ENCODE assay signal across 8 cellular contexts in the genomic region with DNA sequence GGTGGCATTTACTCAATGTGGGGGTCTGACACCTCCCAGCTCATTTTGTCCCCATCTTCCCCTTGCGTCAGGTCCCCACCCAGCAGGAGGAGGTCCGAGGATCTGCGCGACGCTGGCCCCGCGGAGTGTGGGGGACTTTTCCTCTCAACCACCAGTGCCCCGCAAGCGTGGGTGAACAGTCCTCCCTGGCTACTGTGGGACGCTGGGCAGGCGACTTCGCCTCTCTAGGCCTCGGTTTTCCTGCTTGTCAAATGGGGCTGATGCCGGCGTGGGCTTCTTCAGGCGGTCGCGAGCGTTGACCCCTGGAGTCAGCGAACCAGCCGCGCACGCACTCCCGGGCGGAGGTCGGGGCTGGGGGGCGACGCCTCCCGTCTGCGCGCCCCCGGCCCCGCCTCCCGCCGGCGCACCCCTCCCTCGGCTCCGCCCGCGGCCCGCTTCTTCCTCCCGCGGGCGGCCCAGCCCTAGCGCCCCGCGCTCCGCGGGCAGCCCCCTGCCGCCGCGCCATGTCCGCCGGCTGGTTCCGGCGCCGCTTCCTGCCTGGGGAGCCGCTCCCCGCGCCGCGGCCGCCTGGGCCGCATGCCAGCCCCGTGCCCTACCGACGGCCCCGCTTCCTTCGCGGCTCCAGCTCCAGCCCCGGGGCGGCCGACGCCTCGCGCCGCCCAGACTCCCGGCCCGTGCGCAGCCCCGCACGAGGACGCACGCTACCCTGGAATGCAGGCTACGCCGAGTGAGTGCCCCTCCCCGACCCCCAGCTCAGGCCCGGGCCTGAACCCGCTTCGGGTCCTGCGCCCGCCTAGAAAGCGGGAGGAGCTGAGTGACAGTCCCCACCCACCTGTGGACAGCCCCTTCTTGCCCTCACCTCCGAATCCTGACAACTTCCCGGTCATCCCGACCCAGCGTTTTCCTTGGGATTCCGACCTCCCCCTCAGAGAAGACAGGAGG. TPM values are rescaled to one million over a fixed set of nuclear protein-coding genes. Genes with fewer than 3 reads are reported as not detected.
DNase-seq lines count a peak whose midpoint lies in the region; ATAC-seq and TF ChIP-seq lines count a peak whose summit lies in the region.

A gene with protein sequence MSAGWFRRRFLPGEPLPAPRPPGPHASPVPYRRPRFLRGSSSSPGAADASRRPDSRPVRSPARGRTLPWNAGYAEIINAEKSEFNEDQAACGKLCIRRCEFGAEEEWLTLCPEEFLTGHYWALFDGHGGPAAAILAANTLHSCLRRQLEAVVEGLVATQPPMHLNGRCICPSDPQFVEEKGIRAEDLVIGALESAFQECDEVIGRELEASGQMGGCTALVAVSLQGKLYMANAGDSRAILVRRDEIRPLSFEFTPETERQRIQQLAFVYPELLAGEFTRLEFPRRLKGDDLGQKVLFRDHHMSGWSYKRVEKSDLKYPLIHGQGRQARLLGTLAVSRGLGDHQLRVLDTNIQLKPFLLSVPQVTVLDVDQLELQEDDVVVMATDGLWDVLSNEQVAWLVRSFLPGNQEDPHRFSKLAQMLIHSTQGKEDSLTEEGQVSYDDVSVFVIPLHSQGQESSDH (plus strand): TSS at position 438 of the 942 bp plus-strand sequence. CDS start 66 bp downstream, at position 504.

- peak within 1 kb of the TSS in 1 of 2 donors; percentile 40 for H3K9ac ChIP-seq in liver (ENCODE audit: low read depth in 1 of 2, low read length in 2 of 2)

- DNase-seq in ELF-1 (ENCODE audit: low read depth, low spot score) (peak; percentile 73), dermis microvascular lymphatic vessel endothelial cell (ENCODE audit: low read depth in 2 of 2) (peak in 1 of 2 donors; percentile 66), NCI-H2081 treated with DMSO at 0.1 percent for 48 hours (lab: John Stamatoyannopoulos, UW) (no peak), SIG-M5 (lab: John Stamatoyannopoulos, UW) (no peak)
- peak; percentile 30 for DNase-seq in activated CD4-positive, alpha-beta T cell treated with anti-CD3 and anti-CD28 coated beads for 1 hour
- DNase-seq in stimulated activated effector memory CD8-positive, alpha-beta T cell treated with anti-CD3 and anti-CD28 coated beads, Interleukin-12 subunit alpha, Interleukin-12 subunit beta, amount 100 ng/mL, for 72 hours (ENCODE audit: low spot score in 2 of 2), result peak; percentile 49 to 84

- peak within 1 kb of the TSS; percentile 7 to 67 (median 39) for H3K4me3 ChIP-seq in liver (ENCODE audit: low read depth in 1 of 3, low read length in 3 of 3)

- 7% methylated on average over 98 of the region's 98 CpGs for WGBS in liver

- peaks cover 3 to 23% (median 14%) of the 10 kb centered on the region in 4 donors for H3K4me1 ChIP-seq in liver (ENCODE audit: control insufficient read depth in 4 of 4, insufficient read depth in 4 of 4, low read length in 3 of 4)

- H3K36me3 Mint-ChIP-seq in stimulated activated effector memory CD8-positive, alpha-beta T cell treated with anti-CD3 and anti-CD28 coated beads, Interleukin-12 subunit alpha, Interleukin-12 subunit beta, amount 100 ng/mL, for 72 hours, result peaks cover 64% of the 10 kb centered on the region

- H3K9me3 Mint-ChIP-seq in stimulated activated effector memory CD8-positive, alpha-beta T cell treated with anti-CD3 and anti-CD28 coated beads, Interleukin-12 subunit alpha, Interleukin-12 subunit beta, amount 100 ng/mL, for 72 hours, result peaks cover 4% of the 10 kb centered on the region

- peak within 1 kb of the TSS; percentile 95 for H3K4me3 Mint-ChIP-seq in stimulated activated effector memory CD8-positive, alpha-beta T cell treated with anti-CD3 and anti-CD28 coated beads, Interleukin-12 subunit alpha, Interleukin-12 subunit beta, amount 100 ng/mL, for 72 hours

- ATAC-seq in HG03432 (IDR thresholded peaks at IDR 0.05; ENCODE audit: unreplicated experiment), result peak; percentile 44
- ATAC-seq in stimulated activated effector memory CD8-positive, alpha-beta T cell treated with anti-CD3 and anti-CD28 coated beads, Interleukin-12 subunit alpha, Interleukin-12 subunit beta, amount 100 ng/mL, for 72 hours, result peak; percentile 55

- no peaks in the 10 kb centered on the region for H3K9me3 ChIP-seq in liver (ENCODE audit: control insufficient read depth in 4 of 4, low read length in 3 of 4)

- H3K27me3 ChIP-seq in liver (ENCODE audit: control insufficient read depth in 4 of 4, insufficient read depth in 4 of 4, low read length in 3 of 4), result no peaks in the 10 kb centered on the region

- H3K27ac ChIP-seq in liver (ENCODE audit: low read depth in 1 of 2, low read length in 2 of 2), result peak within 1 kb of the TSS; percentile 72 to 76

- no peak for TF ChIP-seq RAD21 in liver (IDR thresholded peaks at IDR 0.05)

- H3K36me3 ChIP-seq in liver (ENCODE audit: control insufficient read depth in 4 of 4, insufficient read depth in 3 of 4, low read depth in 1 of 4, low read length in 3 of 4), result peaks cover 0 to 9% (median 3%) of the 10 kb centered on the region in 4 donors

- H3K4me1 Mint-ChIP-seq in stimulated activated effector memory CD8-positive, alpha-beta T cell treated with anti-CD3 and anti-CD28 coated beads, Interleukin-12 subunit alpha, Interleukin-12 subunit beta, amount 100 ng/mL, for 72 hours, result peaks cover 85% of the 10 kb centered on the region

- TF ChIP-seq CTCF in liver (IDR thresholded peaks at IDR 0.05; ENCODE audit: low read depth, low read length, missing input control), result no peak

- H3K27ac Mint-ChIP-seq in stimulated activated effector memory CD8-positive, alpha-beta T cell treated with anti-CD3 and anti-CD28 coated beads, Interleukin-12 subunit alpha, Interleukin-12 subunit beta, amount 100 ng/mL, for 72 hours, result peak within 1 kb of the TSS; percentile 96

TF ChIP-seq in liver, 16 proteins besides CTCF, POLR2A, EP300 and RAD21:
- TF ChIP-seq, protein P1, sequence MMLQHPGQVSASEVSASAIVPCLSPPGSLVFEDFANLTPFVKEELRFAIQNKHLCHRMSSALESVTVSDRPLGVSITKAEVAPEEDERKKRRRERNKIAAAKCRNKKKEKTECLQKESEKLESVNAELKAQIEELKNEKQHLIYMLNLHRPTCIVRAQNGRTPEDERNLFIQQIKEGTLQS (IDR thresholded peaks at IDR 0.05), result no peak
- TF ChIP-seq FOXA2 (IDR thresholded peaks at IDR 0.05), result no peak
- TF ChIP-seq NR2F2 (IDR thresholded peaks at IDR 0.05), result no peak
- TF ChIP-seq TAF1 (conservative IDR thresholded peaks at IDR 0.05), result no peak
- no peak for TF ChIP-seq JUND (IDR thresholded peaks at IDR 0.05)
- no peak for TF ChIP-seq EGR1 (IDR thresholded peaks at IDR 0.05; ENCODE audit: low read depth in 2 of 2)
- TF ChIP-seq HNF4A (conservative IDR thresholded peaks at IDR 0.05), result no peak
- TF ChIP-seq GABPA (IDR thresholded peaks at IDR 0.05 in 1 of 2, conservative IDR thresholded peaks at IDR 0.05 in 1 of 2), result no peak
- TF ChIP-seq, protein P2, sequence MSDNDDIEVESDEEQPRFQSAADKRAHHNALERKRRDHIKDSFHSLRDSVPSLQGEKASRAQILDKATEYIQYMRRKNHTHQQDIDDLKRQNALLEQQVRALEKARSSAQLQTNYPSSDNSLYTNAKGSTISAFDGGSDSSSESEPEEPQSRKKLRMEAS (IDR thresholded peaks at IDR 0.05), result no peak

RNA-seq across cellular contexts. Expression of the gene that starts here (rescaled TPM):
- total RNA-seq in dermis microvascular lymphatic vessel endothelial cell, result 11.2 and 13.7 TPM in 2 replicates
- total RNA-seq in liver, result 1 to 10 TPM; 5.5 TPM
- polyA plus RNA-seq in liver, result 1 to 10 TPM; 2.8 to 3.8 TPM

Comparison
In these comparisons a context has a peak if more than half of its experiments do, and no peak if none do; other contexts are left out.
1. DNase-seq: peak in ELF-1 (single experiment), activated CD4-positive, alpha-beta T cell treated with anti-CD3 and anti-CD28 coated beads for 1 hour (single experiment) and stimulated activated effector memory CD8-positive, alpha-beta T cell treated with anti-CD3 and anti-CD28 coated beads, Interleukin-12 subunit alpha, Interleukin-12 subunit beta, amount 100 ng/mL, for 72 hours (2 of 2); none in NCI-H2081 treated with DMSO at 0.1 percent for 48 hours (single experiment) and SIG-M5 (single experiment).